9 cellular contexts compared by ENCODE assay signal in the genomic region with DNA sequence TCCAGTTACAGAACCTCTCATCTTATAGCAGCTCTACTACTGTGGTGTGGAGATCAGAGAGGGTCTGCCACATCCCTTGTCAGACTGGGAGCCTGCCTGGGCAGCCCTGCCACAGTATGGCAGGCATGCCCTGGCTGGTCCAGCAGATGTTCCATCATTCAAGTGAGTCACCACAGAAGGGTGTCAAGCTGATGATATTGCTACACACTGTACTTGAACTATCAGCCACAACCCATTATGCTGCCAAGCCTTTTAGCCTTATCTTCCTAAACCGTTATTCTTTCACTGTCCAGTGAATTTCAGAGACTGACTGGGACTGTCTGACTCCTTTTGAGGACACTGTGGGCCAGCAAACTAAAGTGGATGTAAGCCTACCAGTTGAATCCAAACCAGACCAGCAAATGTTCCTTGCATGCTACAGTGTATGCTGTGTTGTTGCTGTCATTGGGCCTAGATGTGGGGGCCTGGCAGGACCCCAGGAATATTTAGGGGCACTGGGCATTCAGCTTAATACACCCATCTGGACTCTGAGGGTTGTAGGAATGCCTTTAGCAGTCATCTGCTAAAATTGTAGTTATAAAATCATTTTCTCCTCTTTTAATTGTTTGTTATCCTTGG.
DNase-seq lines count a peak whose midpoint lies in the region; ATAC-seq and TF ChIP-seq lines count a peak whose summit lies in the region.
"Had no signal": no experiment of that assay in that cellular context is flagged by ENCODE, and none has a peak within 500 bp of the region (broad histone marks: within the 10 kb centered on the region; RNA-seq: fewer than 3 reads in every experiment).

No MANE protein-coding gene starts in this region.

- no peak overlapping the region for H3K4me3 ChIP-seq in epithelial cell of esophagus (ENCODE audit: low read length)

- DNase-seq in NCI-H2171 (lab: John Stamatoyannopoulos, UW) (peak; percentile 40), epithelial cell of esophagus (ENCODE audit: low read depth) (peak; percentile 96), renal cortical epithelial cell (ENCODE audit: low read depth) (peak; percentile 85), activated T-cell treated with anti-CD3 and anti-CD28 coated beads for 4 hours (no peak), posterior vena cava (ENCODE audit: low spot score) (no peak)
- DNase-seq in activated naive CD4-positive, alpha-beta T cell (lab: John Stamatoyannopoulos, UW), result no peak
- DNase-seq: naive B cell had no signal

- no peak for TF ChIP-seq CTCF in epithelial cell of esophagus (IDR thresholded peaks at IDR 0.05; ENCODE audit: insufficient read depth, low read depth, low read length, missing control alignments)

- ATAC-seq in GM21786 (IDR thresholded peaks at IDR 0.05; ENCODE audit: unreplicated experiment) (peak; percentile 44), GM18873 (IDR thresholded peaks at IDR 0.05; ENCODE audit: low FRiP score, unreplicated experiment) (no peak)

- intact Hi-C loops in posterior vena cava (cut with DNase I), result no loop called here

Comparison
In these comparisons a context has a peak if more than half of its experiments do, and no peak if none do; other contexts are left out.
1. DNase-seq: peak in NCI-H2171 (single experiment), epithelial cell of esophagus (single experiment) and renal cortical epithelial cell (single experiment); none in activated naive CD4-positive, alpha-beta T cell (0 of 4), activated T-cell treated with anti-CD3 and anti-CD28 coated beads for 4 hours (single experiment) and posterior vena cava (single experiment).